9 cellular contexts compared by ENCODE assay signal in genomic region chr16:1729445-1729844, GRCh38.
"Had no signal": no experiment of that assay in that cellular context is flagged by ENCODE, and none has a peak within 500 bp of the region (broad histone marks: within the 10 kb centered on the region; RNA-seq: fewer than 3 reads in every experiment).

No MANE protein-coding gene starts in this region.

- ATAC-seq: GM23338, HCT116, K562 had no signal

- H3K9me3 Mint-ChIP-seq: HFFc6 had no signal

- FAIRE-seq: H1, H54, HTR-8/SVneo, K562 had no signal

- H3K9me3 ChIP-seq: HAP-1 had no signal

- H3K4me1 ChIP-seq: HAP-1 had no signal

- H3K4me1 Mint-ChIP-seq: GM23338 had no signal

- H3K4me3 ChIP-seq: GM23338, HAP-1, K562 had no signal

- H3K27ac Mint-ChIP-seq: GM23338, HFFc6 had no signal

- H2AFZ ChIP-seq: GM23338 had no signal

- DNase-seq: HFFc6, IMR-90 had no signal

- H3K4me3 Mint-ChIP-seq: GM23338, HFFc6 had no signal

- H3K4me2 ChIP-seq: GM23338 had no signal
